In the genomic region with DNA sequence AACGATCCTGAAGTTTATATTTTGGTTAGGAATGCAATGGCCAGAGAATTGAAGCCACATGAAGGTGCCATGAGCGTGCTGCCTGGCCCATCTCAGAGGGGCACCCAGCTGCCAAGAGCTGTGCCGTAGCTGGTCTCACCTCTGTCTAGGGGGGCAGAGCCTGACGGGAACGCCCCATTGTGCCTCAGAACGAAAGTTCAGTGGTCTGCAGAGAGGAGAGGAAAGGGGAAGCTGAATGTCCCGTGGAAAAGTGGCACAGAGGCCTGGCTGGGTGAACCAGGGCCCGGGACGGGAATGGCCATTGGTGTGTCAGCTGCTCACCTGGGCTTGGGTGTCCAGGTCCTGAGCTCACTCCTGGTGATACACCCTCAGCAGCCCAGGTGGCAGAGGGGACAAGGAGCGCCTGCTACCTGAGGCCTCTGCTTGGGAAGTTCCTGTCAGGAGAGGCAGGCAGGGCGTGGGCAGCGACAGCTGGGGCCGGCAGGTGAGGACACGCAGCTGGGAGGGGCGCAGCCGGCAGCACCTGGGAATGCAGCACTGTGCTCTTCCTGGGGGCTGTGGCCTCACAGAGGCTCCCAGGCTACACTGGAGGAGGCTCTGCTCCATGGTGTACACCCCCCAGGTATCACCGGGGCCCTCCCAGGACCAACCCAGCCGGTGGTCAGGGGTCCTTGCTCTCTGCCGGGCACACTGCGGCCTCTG, we compare ENCODE assay signal across 1 cellular context.
TF ChIP-seq lines count a peak whose summit lies in the region.

No MANE protein-coding gene starts in this region.

TF ChIP-seq in GM12878, 131 proteins besides CTCF, POLR2A, EP300 and RAD21 (continued from another document):
- TF ChIP-seq, protein P1, sequence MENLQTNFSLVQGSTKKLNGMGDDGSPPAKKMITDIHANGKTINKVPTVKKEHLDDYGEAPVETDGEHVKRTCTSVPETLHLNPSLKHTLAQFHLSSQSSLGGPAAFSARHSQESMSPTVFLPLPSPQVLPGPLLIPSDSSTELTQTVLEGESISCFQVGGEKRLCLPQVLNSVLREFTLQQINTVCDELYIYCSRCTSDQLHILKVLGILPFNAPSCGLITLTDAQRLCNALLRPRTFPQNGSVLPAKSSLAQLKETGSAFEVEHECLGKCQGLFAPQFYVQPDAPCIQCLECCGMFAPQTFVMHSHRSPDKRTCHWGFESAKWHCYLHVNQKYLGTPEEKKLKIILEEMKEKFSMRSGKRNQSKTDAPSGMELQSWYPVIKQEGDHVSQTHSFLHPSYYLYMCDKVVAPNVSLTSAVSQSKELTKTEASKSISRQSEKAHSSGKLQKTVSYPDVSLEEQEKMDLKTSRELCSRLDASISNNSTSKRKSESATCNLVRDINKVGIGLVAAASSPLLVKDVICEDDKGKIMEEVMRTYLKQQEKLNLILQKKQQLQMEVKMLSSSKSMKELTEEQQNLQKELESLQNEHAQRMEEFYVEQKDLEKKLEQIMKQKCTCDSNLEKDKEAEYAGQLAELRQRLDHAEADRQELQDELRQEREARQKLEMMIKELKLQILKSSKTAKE (IDR thresholded peaks at IDR 0.05; ENCODE audit: low read depth, poor library complexity, severe bottlenecking), result no peak
- 0 out of 2 replicates have a peak, but pooled peaks have one; percentile 36 for TF ChIP-seq JUND (IDR thresholded peaks at IDR 0.05; ENCODE audit: low read depth, low read length)
- no peak for TF ChIP-seq KAT2A (conservative IDR thresholded peaks at IDR 0.05; ENCODE audit: control insufficient read depth, low read depth, low read length)
- TF ChIP-seq NR2F1 (conservative IDR thresholded peaks at IDR 0.05), result no peak
- TF ChIP-seq ETV6 (conservative IDR thresholded peaks at IDR 0.05 in 1 of 2, IDR thresholded peaks at IDR 0.05 in 1 of 2; ENCODE audit: borderline replicate concordance in 1 of 2, low read depth in 1 of 2), result no peak
